Comparison of ENCODE assay signal across 30 cellular contexts in the genomic region with DNA sequence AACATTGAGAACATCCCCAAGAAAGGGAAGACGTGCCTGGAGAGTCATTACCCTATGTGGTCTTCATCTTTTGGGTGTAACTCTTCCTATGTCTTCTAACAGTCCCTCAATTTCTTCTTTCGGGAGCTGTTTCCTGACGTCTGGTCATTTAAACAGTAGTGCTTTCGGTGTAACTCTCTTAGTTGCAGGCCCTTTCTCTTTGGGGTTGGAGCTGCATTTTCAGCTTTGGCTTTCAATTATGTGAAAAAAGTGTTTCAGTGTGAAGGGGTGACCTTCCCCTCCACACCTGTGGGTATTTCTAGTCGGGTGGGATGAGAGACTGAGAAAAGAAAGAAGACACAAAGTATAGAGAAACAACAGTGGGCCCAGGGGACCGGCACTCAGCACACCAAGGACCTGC.
"Had no signal": no experiment of that assay in that cellular context is flagged by ENCODE, and none has a peak within 500 bp of the region (broad histone marks: within the 10 kb centered on the region; RNA-seq: fewer than 3 reads in every experiment).

No MANE protein-coding gene starts in this region.

- H3K27ac Mint-ChIP-seq: activated B cell treated with CpG ODN at 0.5 μM for 24 hours; activated CD4-positive, alpha-beta memory T cell treated with anti-CD3 and anti-CD28 coated beads for 36 hours; activated naive CD4-positive, alpha-beta T cell treated with anti-CD3 and anti-CD28 coated beads, Interleukin-2, amount 50 U/mL, for 24 hours; activated naive CD8-positive, alpha-beta T cell treated with anti-CD3 and anti-CD28 coated beads, Interleukin-2, amount 10 ng/mL, durations not matched to agents 7 days and 5 days; activated T-helper 2 cell treated with anti-CD3 and anti-CD28 coated beads, Interferon-gamma antibody, Interleukin-2, Interleukin-4, amounts not matched to agents 10 μg/mL and 5 μg/mL and 100 μg/mL, durations not matched to agents 14 hours and 24 hours and 36 hours had no signal

- DNase-seq: activated B cell treated with CpG ODN at 0.5 μM for 24 hours; activated CD4-positive, alpha-beta memory T cell treated with anti-CD3 and anti-CD28 coated beads for 36 hours; activated CD4-positive, alpha-beta T cell treated with anti-CD3 and anti-CD28 coated beads for 4 hours; activated CD4-positive, alpha-beta T cell treated with anti-CD3 and anti-CD28 coated beads, Interleukin-2, amount 50 U/mL, for 1 hour; activated CD4-positive, CD25-positive, alpha-beta regulatory T cell treated with anti-CD3 and anti-CD28 coated beads, Interleukin-2, amount 50 U/mL, for 72 hours; activated CD8-positive, alpha-beta memory T cell treated with anti-CD3 and anti-CD28 coated beads, Interleukin-2, amount 50 U/mL, for 4 hours; activated gamma-delta T cell; activated naive CD4-positive, alpha-beta T cell treated with Interleukin-2 at 50 U/mL for 16 hours; activated naive CD8-positive, alpha-beta T cell treated with anti-CD3 and anti-CD28 coated beads, Interleukin-2, amount 10 ng/mL, durations not matched to agents 7 days and 5 days; activated T-cell treated with anti-CD3 and anti-CD28 coated beads for 4 hours; activated T-cell treated with anti-CD3 and anti-CD28 coated beads, Interleukin-2, amount 50 U/mL, for 4 hours; amygdala; NCI-H1105; NCI-H1417 treated with DMSO at 0.1 percent for 48 hours; NCI-H1930; NCI-H2081 treated with DMSO at 0.1 percent for 48 hours; NCI-H226; NCI-H446 treated with DMSO at 0.1 percent for 48 hours; NCI-H524; NK-92 treated with Interleukin-12 subunit alpha and Interleukin-12 subunit beta, amount 100 ng/mL, for 24 hours; PC-3; Peyer's patch; RPMI8226; SW 1271; T-helper 1 cell; T-helper 2 cell; T-helper 9 cell had no signal

- H3K27me3 Mint-ChIP-seq: activated B cell treated with CpG ODN at 0.5 μM for 24 hours; activated CD4-positive, alpha-beta memory T cell treated with anti-CD3 and anti-CD28 coated beads for 36 hours; activated naive CD4-positive, alpha-beta T cell treated with anti-CD3 and anti-CD28 coated beads, Interleukin-2, amount 50 U/mL, for 24 hours; activated naive CD8-positive, alpha-beta T cell treated with anti-CD3 and anti-CD28 coated beads, Interleukin-2, amount 10 ng/mL, durations not matched to agents 7 days and 5 days; central memory CD8-positive, alpha-beta T cell had no signal

- ATAC-seq: activated T-cell treated with anti-CD3 and anti-CD28 coated beads, Interleukin-2, amount 50 U/mL, for 4 hours; PC-3 had no signal

- H3K4me3 Mint-ChIP-seq: activated B cell treated with CpG ODN at 0.5 μM for 24 hours; activated CD4-positive, alpha-beta memory T cell treated with anti-CD3 and anti-CD28 coated beads for 36 hours; activated naive CD4-positive, alpha-beta T cell treated with anti-CD3 and anti-CD28 coated beads, Interleukin-2, amount 50 U/mL, for 24 hours; activated naive CD8-positive, alpha-beta T cell treated with anti-CD3 and anti-CD28 coated beads, Interleukin-2, amount 10 ng/mL, durations not matched to agents 7 days and 5 days; activated T-cell treated with anti-CD3 and anti-CD28 coated beads, Interleukin-2, amount 50 U/mL, for 4 hours; central memory CD8-positive, alpha-beta T cell had no signal

- H3K4me1 Mint-ChIP-seq: central memory CD8-positive, alpha-beta T cell had no signal

- H3K9me3 Mint-ChIP-seq: activated naive CD4-positive, alpha-beta T cell treated with anti-CD3 and anti-CD28 coated beads, Interleukin-2, amount 50 U/mL, for 24 hours; activated T-cell treated with anti-CD3 and anti-CD28 coated beads, Interleukin-2, amount 50 U/mL, for 4 hours; activated T-helper 2 cell treated with anti-CD3 and anti-CD28 coated beads, Interferon-gamma antibody, Interleukin-2, Interleukin-4, amounts not matched to agents 10 μg/mL and 5 μg/mL and 100 μg/mL, durations not matched to agents 14 hours and 24 hours and 36 hours; central memory CD8-positive, alpha-beta T cell had no signal
